Comparison of ENCODE assay signal across 17 cellular contexts in the genomic region with DNA sequence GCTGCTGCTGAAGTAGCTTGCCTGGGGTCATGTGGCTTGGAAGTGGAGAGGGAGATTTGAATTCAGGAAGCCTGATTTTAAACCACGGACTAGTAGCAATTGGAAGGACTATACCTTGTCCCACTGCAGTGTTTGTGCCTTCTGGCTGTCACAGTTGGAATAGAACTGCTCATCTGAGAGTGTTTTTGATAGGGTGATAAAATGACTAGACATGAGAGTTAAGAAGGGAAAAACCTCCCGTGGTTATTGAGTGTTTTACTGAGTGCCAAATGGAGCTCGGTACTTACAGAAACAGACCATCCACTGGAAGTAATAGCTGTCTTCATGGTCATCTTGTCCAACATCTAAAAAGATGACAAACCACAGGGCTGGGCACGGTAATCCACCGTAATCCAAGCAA.
"Had no signal": no experiment of that assay in that cellular context is flagged by ENCODE, and none has a peak within 500 bp of the region (broad histone marks: within the 10 kb centered on the region; RNA-seq: fewer than 3 reads in every experiment).

No MANE protein-coding gene starts in this region.

- H3K4me1 ChIP-seq: esophagus squamous epithelium, vagina had no signal

- H3K9me3 Mint-ChIP-seq: memory B cell; natural killer cell treated with Interleukin-12 subunit alpha and Interleukin-12 subunit beta and Interleukin-15 and Interleukin-18, amount 100 ng/mL, for 72 hours had no signal

- DNase-seq: activated gamma-delta T cell; brain microvascular endothelial cell; cortex of kidney; effector CD4-positive, alpha-beta T cell; esophagus squamous epithelium; left ventricle myocardium superior; nucleus accumbens; spleen; T-helper 1 cell had no signal

- H3K27me3 ChIP-seq: brain microvascular endothelial cell, esophagus squamous epithelium, spleen, tibial nerve, vagina had no signal

- H3K36me3 Mint-ChIP-seq: natural killer cell treated with Interleukin-12 subunit alpha and Interleukin-12 subunit beta and Interleukin-15 and Interleukin-18, amount 100 ng/mL, for 72 hours had no signal

- H3K4me3 Mint-ChIP-seq: memory B cell; natural killer cell treated with Interleukin-12 subunit alpha and Interleukin-12 subunit beta and Interleukin-15 and Interleukin-18, amount 100 ng/mL, for 72 hours had no signal

- FAIRE-seq: endothelial cell of umbilical vein had no signal

- H3K27ac Mint-ChIP-seq: memory B cell; natural killer cell treated with Interleukin-12 subunit alpha and Interleukin-12 subunit beta and Interleukin-15 and Interleukin-18, amount 100 ng/mL, for 72 hours had no signal

- H3K4me3 ChIP-seq: esophagus squamous epithelium, spleen, tibial nerve, vagina had no signal

- ATAC-seq: left ventricle myocardium superior; natural killer cell treated with Interleukin-12 subunit alpha and Interleukin-12 subunit beta and Interleukin-15 and Interleukin-18, amount 100 ng/mL, for 72 hours; sciatic nerve; SK-N-SH treated with all-trans-retinoic acid at 6 μM for 48 hours had no signal

- H3K27ac ChIP-seq: brain microvascular endothelial cell, esophagus squamous epithelium, spleen, tibial nerve, vagina, VCaP had no signal

- H3K9me3 ChIP-seq: esophagus squamous epithelium, spleen, tibial nerve, vagina had no signal

- H3K27me3 Mint-ChIP-seq: memory B cell; natural killer cell treated with Interleukin-12 subunit alpha and Interleukin-12 subunit beta and Interleukin-15 and Interleukin-18, amount 100 ng/mL, for 72 hours had no signal

- H3K36me3 ChIP-seq: brain microvascular endothelial cell, tibial nerve, vagina had no signal
